In genomic region chr3:183698760-183699159, GRCh38 we compare ENCODE assay signal across 8 cellular contexts. TPM values are rescaled to one million over a fixed set of nuclear protein-coding genes. Genes with fewer than 3 reads are reported as not detected.
A peak's percentile ranks its signal among the peaks of the same experiment; 100 is the strongest.
DNase-seq lines count a peak whose midpoint lies in the region; ATAC-seq and TF ChIP-seq lines count a peak whose summit lies in the region.

No MANE protein-coding gene starts in this region.

- TF ChIP-seq CTCF in breast epithelium (IDR thresholded peaks at IDR 0.05) = no peak
- TF ChIP-seq CTCF in left lung (IDR thresholded peaks at IDR 0.05) = no peak

- H3K36me3 Mint-ChIP-seq in activated naive CD4-positive, alpha-beta T cell treated with anti-CD3 and anti-CD28 coated beads, Interleukin-2, amount 50 U/mL, for 24 hours = peaks cover 10% of the 10 kb centered on the region

- H3K4me3 ChIP-seq in breast epithelium (peak overlapping the region; percentile 92 to 97 (median 96)), left lung (peak overlapping the region; percentile 96 to 97)

- H3K4me3 Mint-ChIP-seq in activated naive CD4-positive, alpha-beta T cell treated with anti-CD3 and anti-CD28 coated beads, Interleukin-2, amount 50 U/mL, for 24 hours = peak overlapping the region; percentile 87

- peak overlapping the region; percentile 82 for H3K27ac Mint-ChIP-seq in activated naive CD4-positive, alpha-beta T cell treated with anti-CD3 and anti-CD28 coated beads, Interleukin-2, amount 50 U/mL, for 24 hours

- H3K9me3 ChIP-seq in breast epithelium (no peaks in the 10 kb centered on the region), left lung (no peaks in the 10 kb centered on the region)

- H3K36me3 ChIP-seq in breast epithelium = no peaks in the 10 kb centered on the region
- peaks cover 0 to 10% of the 10 kb centered on the region in 2 donors for H3K36me3 ChIP-seq in left lung

- peaks cover 47% of the 10 kb centered on the region for H3K4me1 Mint-ChIP-seq in activated naive CD4-positive, alpha-beta T cell treated with anti-CD3 and anti-CD28 coated beads, Interleukin-2, amount 50 U/mL, for 24 hours

- no peaks in the 10 kb centered on the region for H3K9me3 Mint-ChIP-seq in activated naive CD4-positive, alpha-beta T cell treated with anti-CD3 and anti-CD28 coated beads, Interleukin-2, amount 50 U/mL, for 24 hours

- H3K27me3 ChIP-seq in breast epithelium = no peaks in the 10 kb centered on the region
- H3K27me3 ChIP-seq in left lung = no peaks in the 10 kb centered on the region

- ATAC-seq in left lung (peak; percentile 60), left lobe of liver (no peak)

- H3K27ac ChIP-seq in breast epithelium (peak overlapping the region; percentile 90 to 91), left lung (peak overlapping the region; percentile 92), substantia nigra (ENCODE audit: low read depth, low read length, poor library complexity, severe bottlenecking) (peak overlapping the region; percentile 89)

- intact Hi-C loops in breast epithelium (cut with DNase I; ENCODE audit: low total_unique reads) (no loop called here), left lung (cut with DNase I) (no loop called here)

- no peak for TF ChIP-seq POLR2A in breast epithelium (IDR thresholded peaks at IDR 0.05)

- no peaks in the 10 kb centered on the region for H3K4me1 ChIP-seq in breast epithelium
- H3K4me1 ChIP-seq in left lung = peaks cover 14 to 47% of the 10 kb centered on the region in 2 donors

- no peaks in the 10 kb centered on the region for H3K27me3 Mint-ChIP-seq in activated naive CD4-positive, alpha-beta T cell treated with anti-CD3 and anti-CD28 coated beads, Interleukin-2, amount 50 U/mL, for 24 hours

- no peak for DNase-seq in activated naive CD4-positive, alpha-beta T cell (lab: John Stamatoyannopoulos, UW)
- DNase-seq in NOMO-1 treated with DMSO at 0.1 percent for 48 hours (lab: John Stamatoyannopoulos, UW; ENCODE audit: unreplicated experiment) (peak; percentile 78), breast epithelium (ENCODE audit: low spot score in 2 of 2) (no peak), left lung (no peak), substantia nigra (lab: John Stamatoyannopoulos, UW) (peak in 10 of 49 donors; percentile 2 to 25 (median 10)), GM19240 (ENCODE audit: insufficient read length, low spot score) (no peak), left lobe of liver (ENCODE audit: low spot score) (no peak)

RNA-seq across cellular contexts. Expression of gene YEATS2, which starts 1.2 kb away (rescaled TPM):
- total RNA-seq in breast epithelium (10 to 100 TPM; 11.5 to 32.8 (median 26.6) TPM), left lung (10 to 100 TPM; 28.4 to 32.4 TPM), left lobe of liver (4.9 TPM)
